Comparison of ENCODE assay signal across 9 cellular contexts in genomic region chr6:30542404-30542725, GRCh38. TPM values are rescaled to one million over a fixed set of nuclear protein-coding genes. Genes with fewer than 3 reads are reported as not detected.
DNase-seq lines count a peak whose midpoint lies in the region; ATAC-seq and TF ChIP-seq lines count a peak whose summit lies in the region.
"Had no signal": no experiment of that assay in that cellular context is flagged by ENCODE, and none has a peak within 500 bp of the region (broad histone marks: within the 10 kb centered on the region; RNA-seq: fewer than 3 reads in every experiment).

No MANE protein-coding gene starts in this region.

- no peaks in the 10 kb centered on the region for H3K27me3 Mint-ChIP-seq in activated T-cell treated with anti-CD3 and anti-CD28 coated beads, Interleukin-2, amount 50 U/mL, for 4 hours (ENCODE audit: low read depth)
- no peaks in the 10 kb centered on the region for H3K27me3 Mint-ChIP-seq in T-helper 1 cell treated with Interleukin-12 subunit alpha and Interleukin-12 subunit beta and Interleukin-4 antibody, amounts not matched to agents 30 μg/mL and 1 μg/mL, for 36 hours (ENCODE audit: low read depth)

- peak overlapping the region; percentile 9 to 47 (median 40) for H3K27ac ChIP-seq in esophagus squamous epithelium
- H3K27ac ChIP-seq in stomach smooth muscle (ENCODE audit: low read length): peak overlapping the region; percentile 24
- H3K27ac ChIP-seq in uterus: peak overlapping the region in 1 of 2 donors; percentile 76
- no peak overlapping the region for H3K27ac ChIP-seq in hepatocyte

- H3K9me3 ChIP-seq in esophagus squamous epithelium (no peaks in the 10 kb centered on the region), stomach smooth muscle (ENCODE audit: control insufficient read depth in 2 of 2, low read length in 2 of 2) (no peaks in the 10 kb centered on the region), uterus (no peaks in the 10 kb centered on the region), hepatocyte (ENCODE audit: low read depth) (no peaks in the 10 kb centered on the region)

- no peaks in the 10 kb centered on the region for H3K79me2 ChIP-seq in hepatocyte

- H3K9ac ChIP-seq in stomach smooth muscle (ENCODE audit: low read length in 2 of 2): peak overlapping the region in 1 of 2 donors; percentile 13

- H2AFZ ChIP-seq in hepatocyte: no peak overlapping the region

- DNase-seq in activated T-cell treated with anti-CD3 and anti-CD28 coated beads, Interleukin-2, amount 50 U/mL, for 4 hours: no peak
- no peak for DNase-seq in activated T-cell treated with anti-CD3 and anti-CD28 coated beads, Interleukin-2, amount 50 U/mL, for 1 hour
- no peak for DNase-seq in esophagus squamous epithelium (lab: John Stamatoyannopoulos, UW)
- DNase-seq in uterus: no peak
- no peak for DNase-seq in hepatocyte (ENCODE audit: low spot score)
- DNase-seq: aorta had no signal

- no peaks in the 10 kb centered on the region for H3K9me3 Mint-ChIP-seq in activated T-cell treated with anti-CD3 and anti-CD28 coated beads, Interleukin-2, amount 50 U/mL, for 4 hours
- no peaks in the 10 kb centered on the region for H3K9me3 Mint-ChIP-seq in T-helper 1 cell treated with Interleukin-12 subunit alpha and Interleukin-12 subunit beta and Interleukin-4 antibody, amounts not matched to agents 30 μg/mL and 1 μg/mL, for 36 hours

- TF ChIP-seq CTCF in esophagus squamous epithelium (IDR thresholded peaks at IDR 0.05) (no peak), uterus (IDR thresholded peaks at IDR 0.05) (no peak), hepatocyte (IDR thresholded peaks at IDR 0.05; ENCODE audit: poor library complexity) (no peak)

- intact Hi-C loops in esophagus squamous epithelium (cut with DNase I): loop anchor here (10.0 kb wide), 1 partner anchor 52 kb away; no protein-coding TSS in a partner anchor
- intact Hi-C loops in uterus (cut with DNase I; ENCODE audit: low total_unique reads): loop anchor here (5.0 kb wide), 1 partner anchor 60 kb away; no protein-coding TSS in a partner anchor

- H3K4me3 ChIP-seq in esophagus squamous epithelium (peak overlapping the region in 2 of 4 donors; percentile 33 to 50), stomach smooth muscle (ENCODE audit: low read length in 2 of 2) (no peak overlapping the region), uterus (no peak overlapping the region), hepatocyte (no peak overlapping the region)

- TF ChIP-seq POLR2A in esophagus squamous epithelium (IDR thresholded peaks at IDR 0.05): no peak
- no peak for TF ChIP-seq POLR2A in uterus (IDR thresholded peaks at IDR 0.05)

- no peaks in the 10 kb centered on the region for H3K9me2 ChIP-seq in hepatocyte (replicated peaks; ENCODE audit: insufficient read depth)

- H3K36me3 Mint-ChIP-seq in activated T-cell treated with anti-CD3 and anti-CD28 coated beads, Interleukin-2, amount 50 U/mL, for 4 hours (ENCODE audit: insufficient read depth): peaks cover 14% of the 10 kb centered on the region
- peaks cover 12% of the 10 kb centered on the region for H3K36me3 Mint-ChIP-seq in T-helper 1 cell treated with Interleukin-12 subunit alpha and Interleukin-12 subunit beta and Interleukin-4 antibody, amounts not matched to agents 30 μg/mL and 1 μg/mL, for 36 hours (ENCODE audit: low read depth)

- H4K20me1 ChIP-seq in hepatocyte (ENCODE audit: insufficient read depth, poor library complexity, severe bottlenecking): no peaks in the 10 kb centered on the region

- H3K4me1 ChIP-seq in esophagus squamous epithelium (peaks cover 3 to 23% (median 5%) of the 10 kb centered on the region in 3 donors), stomach smooth muscle (ENCODE audit: control insufficient read depth, insufficient read depth, low read length) (peaks cover 8% of the 10 kb centered on the region), uterus (no peaks in the 10 kb centered on the region), hepatocyte (ENCODE audit: insufficient read depth) (no peaks in the 10 kb centered on the region)

- peaks cover 0 to 21% (median 0%) of the 10 kb centered on the region in 3 donors for H3K36me3 ChIP-seq in esophagus squamous epithelium
- peaks cover 16 to 18% of the 10 kb centered on the region in 2 donors for H3K36me3 ChIP-seq in stomach smooth muscle (ENCODE audit: control insufficient read depth in 2 of 2, insufficient read depth in 2 of 2, low read length in 2 of 2)
- H3K36me3 ChIP-seq in uterus: no peaks in the 10 kb centered on the region
- no peaks in the 10 kb centered on the region for H3K36me3 ChIP-seq in hepatocyte (replicated peaks; ENCODE audit: insufficient read depth, low read depth)

- H3K27ac Mint-ChIP-seq in T-helper 1 cell treated with Interleukin-12 subunit alpha and Interleukin-12 subunit beta and Interleukin-4 antibody, amounts not matched to agents 30 μg/mL and 1 μg/mL, for 36 hours: peak overlapping the region; percentile 78

- peaks cover 36% of the 10 kb centered on the region for H3K4me1 Mint-ChIP-seq in activated T-cell treated with anti-CD3 and anti-CD28 coated beads, Interleukin-2, amount 50 U/mL, for 4 hours (ENCODE audit: low read depth)
- peaks cover 28% of the 10 kb centered on the region for H3K4me1 Mint-ChIP-seq in T-helper 1 cell treated with Interleukin-12 subunit alpha and Interleukin-12 subunit beta and Interleukin-4 antibody, amounts not matched to agents 30 μg/mL and 1 μg/mL, for 36 hours (ENCODE audit: low read depth)

- H3K4me2 ChIP-seq in hepatocyte: no peak overlapping the region

- H3K27me3 ChIP-seq in esophagus squamous epithelium (no peaks in the 10 kb centered on the region), stomach smooth muscle (ENCODE audit: control insufficient read depth in 1 of 2, insufficient read depth in 2 of 2, low read length in 2 of 2) (no peaks in the 10 kb centered on the region), uterus (no peaks in the 10 kb centered on the region), hepatocyte (no peaks in the 10 kb centered on the region)

- ATAC-seq in activated T-cell treated with anti-CD3 and anti-CD28 coated beads, Interleukin-2, amount 50 U/mL, for 4 hours: peak; percentile 26 to 41
- ATAC-seq in HG03025 (IDR thresholded peaks at IDR 0.05; ENCODE audit: low FRiP score, unreplicated experiment): no peak

- peak overlapping the region; percentile 79 for H3K4me3 Mint-ChIP-seq in activated T-cell treated with anti-CD3 and anti-CD28 coated beads, Interleukin-2, amount 50 U/mL, for 4 hours
- peak overlapping the region; percentile 83 for H3K4me3 Mint-ChIP-seq in T-helper 1 cell treated with Interleukin-12 subunit alpha and Interleukin-12 subunit beta and Interleukin-4 antibody, amounts not matched to agents 30 μg/mL and 1 μg/mL, for 36 hours

- WGBS in esophagus squamous epithelium, 2 donors: 17 to 48% methylated on average over 4 of the region's 4 CpGs
- WGBS in hepatocyte (ENCODE audit: low lambda C conversion rate, missing lambda C conversion rate): 57% methylated on average over 4 of the region's 4 CpGs

RNA-seq across cellular contexts. Expression of gene GNL1, which starts 13.9 kb away (rescaled TPM):
- 100 to 1,000 TPM; 134 to 142 (median 138) TPM for total RNA-seq in activated T-cell treated with anti-CD3 and anti-CD28 coated beads, Interleukin-2, amount 50 U/mL, for 4 hours
- total RNA-seq in esophagus squamous epithelium: 10 to 100 TPM; 12.7 to 37.2 (median 20.5) TPM
- total RNA-seq in uterus: 100 to 1,000 TPM in 2 of 4 donors, 10 to 100 TPM in 1, 1 to 10 TPM in 1; 7.2 to 150 (median 79.5) TPM
- total RNA-seq in hepatocyte: 29.5 and 33.2 TPM in 2 replicates
- polyA plus RNA-seq in hepatocyte: 81.1 and 101 TPM in 2 replicates

RNA-seq across cellular contexts. Expression of gene PRR3, which starts 14.7 kb away (rescaled TPM):
- total RNA-seq in activated T-cell treated with anti-CD3 and anti-CD28 coated beads, Interleukin-2, amount 50 U/mL, for 4 hours: 10 to 100 TPM; 41.3 to 49.3 (median 43.8) TPM
- total RNA-seq in esophagus squamous epithelium: 10 to 100 TPM in 1 of 4 donors, 1 to 10 TPM in 3; 3.2 to 11.6 (median 5.8) TPM
- total RNA-seq in uterus: 10 to 100 TPM in 2 of 4 donors, 1 to 10 TPM in 2; 4.4 to 23.0 (median 16.2) TPM
- total RNA-seq in hepatocyte: 10.1 and 10.8 TPM in 2 replicates
- polyA plus RNA-seq in hepatocyte: 7.8 and 9.3 TPM in 2 replicates

RNA-seq across cellular contexts. Expression of gene ABCF1, which starts 28.9 kb away (rescaled TPM):
- 100 to 1,000 TPM; 167 to 181 (median 181) TPM for total RNA-seq in activated T-cell treated with anti-CD3 and anti-CD28 coated beads, Interleukin-2, amount 50 U/mL, for 4 hours
- total RNA-seq in esophagus squamous epithelium (10 to 100 TPM; 31.0 to 42.3 (median 36.0) TPM), uterus (10 to 100 TPM; 17.4 to 48.6 (median 28.9) TPM), hepatocyte (36.5 and 44.1 TPM in 2 replicates)
- polyA plus RNA-seq in hepatocyte: 62.0 and 71.3 TPM in 2 replicates

RNA-seq across cellular contexts. Expression of gene HLA-E, which starts 53.1 kb away (rescaled TPM):
- total RNA-seq in activated T-cell treated with anti-CD3 and anti-CD28 coated beads, Interleukin-2, amount 50 U/mL, for 4 hours: 1,000 to 10,000 TPM in 1 of 3 donors, 100 to 1,000 TPM in 2; 695 to 1,026 (median 934) TPM
- total RNA-seq in esophagus squamous epithelium (100 to 1,000 TPM; 263 to 597 (median 356) TPM), uterus (100 to 1,000 TPM; 207 to 628 (median 416) TPM), hepatocyte (155 and 158 TPM in 2 replicates)
- 141 and 163 TPM in 2 replicates for polyA plus RNA-seq in hepatocyte
